In the genomic region with DNA sequence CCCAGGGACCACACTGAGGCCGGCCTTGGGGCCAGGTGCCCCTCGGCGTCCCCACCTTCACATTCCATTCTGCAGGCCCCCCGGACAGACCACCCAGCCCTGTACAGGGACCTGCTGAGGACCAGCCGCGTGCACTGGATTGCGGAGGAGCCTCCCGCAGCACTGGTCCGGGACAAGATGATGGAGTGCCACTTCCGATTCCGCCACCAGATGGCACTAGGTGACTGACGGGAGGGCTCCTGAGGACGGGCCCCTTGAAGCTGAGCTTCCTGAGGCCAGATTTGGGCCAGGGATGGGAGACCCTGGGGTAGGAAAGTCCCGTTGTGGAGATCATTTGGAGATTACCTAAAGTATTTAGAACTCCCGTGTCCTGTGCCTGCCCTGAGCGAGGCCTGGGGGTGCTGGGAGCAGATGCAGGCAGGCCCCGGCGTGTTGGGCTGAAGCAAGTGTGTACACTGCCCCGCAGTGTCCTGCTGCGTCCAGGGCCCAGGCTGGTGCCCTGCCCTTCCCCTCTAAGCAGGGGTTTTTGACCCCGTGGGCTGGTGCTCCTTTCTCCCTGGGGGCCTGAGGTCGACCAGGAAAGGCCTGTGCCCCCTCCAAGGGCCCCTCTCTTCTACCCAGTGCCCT, we compare ENCODE assay signal across 8 cellular contexts. TPM values are rescaled to one million over a fixed set of nuclear protein-coding genes. Genes with fewer than 3 reads are reported as not detected.
DNase-seq lines count a peak whose midpoint lies in the region; ATAC-seq and TF ChIP-seq lines count a peak whose summit lies in the region.

No MANE protein-coding gene starts in this region.

- no peaks in the 10 kb centered on the region for H3K27me3 Mint-ChIP-seq in CD4-positive, CD25-positive, alpha-beta regulatory T cell
- peaks cover 4% of the 10 kb centered on the region for H3K27me3 Mint-ChIP-seq in HFFc6 (ENCODE audit: insufficient read depth)

- no peaks in the 10 kb centered on the region for H3K9me3 ChIP-seq in CD4-positive, CD25-positive, alpha-beta regulatory T cell (ENCODE audit: control insufficient read depth in 2 of 2, low read length in 2 of 2)
- no peaks in the 10 kb centered on the region for H3K9me3 ChIP-seq in SK-N-SH

- H3K27me3 ChIP-seq in CD4-positive, CD25-positive, alpha-beta regulatory T cell (ENCODE audit: control insufficient read depth, insufficient read depth, low read length) = no peaks in the 10 kb centered on the region
- H3K27me3 ChIP-seq in SK-N-SH (ENCODE audit: insufficient read depth) = no peaks in the 10 kb centered on the region

- no peak overlapping the region for H3K9ac ChIP-seq in SK-N-SH

- H3K9me3 Mint-ChIP-seq in CD4-positive, CD25-positive, alpha-beta regulatory T cell = peaks cover 0 to 7% (median 0%) of the 10 kb centered on the region in 7 donors
- no peaks in the 10 kb centered on the region for H3K9me3 Mint-ChIP-seq in HFFc6

- H3K9me2 ChIP-seq in SK-N-SH = no peaks in the 10 kb centered on the region

- H3K4me1 Mint-ChIP-seq in CD4-positive, CD25-positive, alpha-beta regulatory T cell = peaks cover 0 to 5% (median 2%) of the 10 kb centered on the region in 4 donors
- peaks cover 2% of the 10 kb centered on the region; the same call in 1 of the 2 replicates for H3K4me1 Mint-ChIP-seq in HFFc6 (ENCODE audit: low read depth)

- H3K4me3 Mint-ChIP-seq in CD4-positive, CD25-positive, alpha-beta regulatory T cell = no peak overlapping the region
- no peak overlapping the region for H3K4me3 Mint-ChIP-seq in HFFc6

- H3K4me2 ChIP-seq in SK-N-SH = no peak overlapping the region

- peak; percentile 11 to 51 (median 34) for DNase-seq in CD4-positive, CD25-positive, alpha-beta regulatory T cell
- peak; percentile 24 for DNase-seq in HFFc6
- peak; percentile 92 for DNase-seq in SK-N-SH
- DNase-seq in amniotic epithelial cell (ENCODE audit: low read depth) = peak; percentile 31
- DNase-seq in left cardiac atrium = peak; percentile 75
- DNase-seq in retina = peak; percentile 85
- DNase-seq in NK-92 treated with Interleukin-12 subunit alpha and Interleukin-12 subunit beta, amount 100 ng/mL, for 24 hours (lab: John Stamatoyannopoulos, UW) = no peak

- POLR2A ChIA-PET in SK-N-SH (lab: Yijun Ruan, JAX) = interaction anchor here (0.5 kb wide), 1 partner anchor 582 kb away, joined by 4 read pairs; no protein-coding TSS in a partner anchor

- H3K36me3 Mint-ChIP-seq in CD4-positive, CD25-positive, alpha-beta regulatory T cell = peaks cover 24% of the 10 kb centered on the region
- peaks cover 16% of the 10 kb centered on the region for H3K36me3 Mint-ChIP-seq in HFFc6 (ENCODE audit: low read depth)

- H3K27ac Mint-ChIP-seq in CD4-positive, CD25-positive, alpha-beta regulatory T cell = peak overlapping the region in 2 of 3 donors; percentile 65 to 79
- H3K27ac Mint-ChIP-seq in HFFc6 = no peak overlapping the region

- CTCF ChIA-PET in SK-N-SH (lab: Yijun Ruan, JAX) = interaction anchor here (0.6 to 8.4 kb wide), 22 partner anchors 8 to 361 kb away, joined by 3 to 70 read pairs (median 4); a partner anchor contains a TSS

- TF ChIP-seq EP300 in SK-N-SH (IDR thresholded peaks at IDR 0.05; ENCODE audit: borderline replicate concordance in 1 of 2, low read depth in 1 of 2, low read length in 1 of 2) = no peak

- no peaks in the 10 kb centered on the region for H3K4me1 ChIP-seq in CD4-positive, CD25-positive, alpha-beta regulatory T cell (ENCODE audit: control insufficient read depth, insufficient read depth, low read length, poor library complexity, severe bottlenecking)
- no peaks in the 10 kb centered on the region for H3K4me1 ChIP-seq in SK-N-SH (ENCODE audit: control insufficient read depth in 1 of 2, insufficient read depth in 2 of 2, low read depth in 1 of 2, low read length in 1 of 2)

- intact Hi-C loops in left cardiac atrium (cut with DNase I) = no loop called here

- no peaks in the 10 kb centered on the region for H3F3A ChIP-seq in SK-N-SH (replicated peaks; ENCODE audit: insufficient read depth)

- peaks cover 24% of the 10 kb centered on the region; the same call in 1 of the 2 replicates for H4K20me1 ChIP-seq in SK-N-SH (ENCODE audit: insufficient read depth)

- H3K36me3 ChIP-seq in CD4-positive, CD25-positive, alpha-beta regulatory T cell (ENCODE audit: control insufficient read depth, insufficient read depth, low read length) = peaks cover 56% of the 10 kb centered on the region
- peaks cover 3 to 63% of the 10 kb centered on the region in 2 experiments for H3K36me3 ChIP-seq in SK-N-SH (replicated peaks in 1 of 2; ENCODE audit: control insufficient read depth in 1 of 2, insufficient read depth in 2 of 2, low read length in 1 of 2)

- no peak overlapping the region for H2AFZ ChIP-seq in SK-N-SH (ENCODE audit: low read depth)

- TF ChIP-seq CTCF in HFFc6 (IDR thresholded peaks at IDR 0.05) = peak; percentile 91
- TF ChIP-seq CTCF in SK-N-SH (IDR thresholded peaks at IDR 0.05) = peak; percentile 78

- peak; percentile 81 for TF ChIP-seq RAD21 in SK-N-SH (IDR thresholded peaks at IDR 0.05; ENCODE audit: low read length)

- 30% methylated on average over 7 of the region's 22 CpGs for WGBS in SK-N-SH (ENCODE audit: low lambda C conversion rate)

- no peak overlapping the region for H3K4me3 ChIP-seq in CD4-positive, CD25-positive, alpha-beta regulatory T cell (ENCODE audit: low read depth, low read length)
- no peak overlapping the region; a peak in 1 of 4 replicates for H3K4me3 ChIP-seq in SK-N-SH (ENCODE audit: low read depth in 2 of 2, low read length in 1 of 2)

- no peak overlapping the region for H3K27ac ChIP-seq in CD4-positive, CD25-positive, alpha-beta regulatory T cell (ENCODE audit: insufficient read depth, low read length, poor library complexity, severe bottlenecking)
- H3K27ac ChIP-seq in SK-N-SH (ENCODE audit: low read depth in 2 of 2, low read length in 1 of 2) = no peak overlapping the region

- no peaks in the 10 kb centered on the region for H3K79me2 ChIP-seq in SK-N-SH (ENCODE audit: insufficient read depth)

- peak in 1 of 2 donors; percentile 31 for ATAC-seq in CD4-positive, CD25-positive, alpha-beta regulatory T cell (ENCODE audit: low read depth in 2 of 2)
- ATAC-seq in left cardiac atrium = peak; percentile 35 to 48
- no peak for ATAC-seq in GM19452 (IDR thresholded peaks at IDR 0.05; ENCODE audit: unreplicated experiment)

TF ChIP-seq in SK-N-SH, 30 proteins besides CTCF, POLR2A, EP300 and RAD21:
- TF ChIP-seq GABPA (IDR thresholded peaks at IDR 0.05; ENCODE audit: low read depth) (no peak), FOXM1 (IDR thresholded peaks at IDR 0.05; ENCODE audit: low read depth) (no peak), SMC3 (IDR thresholded peaks at IDR 0.05; ENCODE audit: low read depth, low read length) (peak; percentile 79)

RNA-seq across cellular contexts. Expression of a gene that starts 20.0 kb away (rescaled TPM):
- total RNA-seq in CD4-positive, CD25-positive, alpha-beta regulatory T cell = 63.3 TPM
- polyA plus RNA-seq in CD4-positive, CD25-positive, alpha-beta regulatory T cell = 10 to 100 TPM; 11.0 to 17.8 (median 16.4) TPM
- 10 to 100 TPM; 26.4 to 36.4 (median 32.4) TPM for total RNA-seq in HFFc6 (2021; fragmentation: NEBNext Ultra II Directional; extraction: Animal tissue kit (Norgen Biotek cat#: 25700))
- 47.1 and 47.4 TPM in 2 replicates for polyA plus RNA-seq in SK-N-SH (2012; rRNA removed)
- polyA plus RNA-seq in SK-N-SH (2012; cell fraction: cytosol; rRNA removed) = 24.5 and 32.6 TPM in 2 replicates
- 145 and 156 TPM in 2 replicates for polyA plus RNA-seq in SK-N-SH (2012; cell fraction: nucleus; rRNA removed)
- 10 to 100 TPM; 27.5 to 41.9 TPM for total RNA-seq in left cardiac atrium

RNA-seq across cellular contexts. Expression of a gene that starts 58.8 kb away (rescaled TPM):
- total RNA-seq in CD4-positive, CD25-positive, alpha-beta regulatory T cell = 1.3 TPM
- polyA plus RNA-seq in CD4-positive, CD25-positive, alpha-beta regulatory T cell = under 1 TPM in 3 of 4 donors, not detected in 1; 0.17 to 0.73 (median 0.21) TPM
- 10 to 100 TPM; 12.4 to 30.5 (median 27.9) TPM for total RNA-seq in HFFc6 (2021; fragmentation: NEBNext Ultra II Directional; extraction: Animal tissue kit (Norgen Biotek cat#: 25700))
- 9.4 and 12.2 TPM in 2 replicates for polyA plus RNA-seq in SK-N-SH (2012; rRNA removed)
- polyA plus RNA-seq in SK-N-SH (2012; cell fraction: cytosol; rRNA removed) = 6.1 and 7.7 TPM in 2 replicates
- 28.1 and 31.7 TPM in 2 replicates for polyA plus RNA-seq in SK-N-SH (2012; cell fraction: nucleus; rRNA removed)
- under 1 TPM; 0.24 to 0.94 TPM for total RNA-seq in left cardiac atrium
